In genomic region chr19:23351806-23352205, GRCh38 we compare ENCODE assay signal across 35 cellular contexts.
"Had no signal": no experiment of that assay in that cellular context is flagged by ENCODE, and none has a peak within 500 bp of the region (broad histone marks: within the 10 kb centered on the region; RNA-seq: fewer than 3 reads in every experiment).

No MANE protein-coding gene starts in this region.

- H3K4me1 Mint-ChIP-seq: activated B cell treated with CpG ODN at 0.5 μM for 24 hours; activated CD4-positive, alpha-beta T cell treated with anti-CD3 and anti-CD28 coated beads, Interleukin-2, amount 10 ng/mL, durations not matched to agents 24 days and 14 days; activated T-helper 17 cell treated with anti-CD3 and anti-CD28 coated beads, Interleukin-2, amount 50 U/mL, for 72 hours; brain had no signal

- H3K27me3 Mint-ChIP-seq: activated B cell treated with CpG ODN at 0.5 μM for 24 hours; activated CD4-positive, alpha-beta memory T cell treated with anti-CD3 and anti-CD28 coated beads for 36 hours; activated CD4-positive, alpha-beta T cell treated with anti-CD3 and anti-CD28 coated beads, Interleukin-2, amount 10 ng/mL, durations not matched to agents 24 days and 14 days; activated CD8-positive, alpha-beta T cell treated with anti-CD3 and anti-CD28 coated beads for 36 hours; activated naive CD8-positive, alpha-beta T cell treated with anti-CD3 and anti-CD28 coated beads for 36 hours; activated T-helper 17 cell treated with anti-CD3 and anti-CD28 coated beads, Interleukin-2, amount 50 U/mL, for 72 hours; central memory CD8-positive, alpha-beta T cell had no signal

- H3K4me3 Mint-ChIP-seq: activated B cell treated with CpG ODN at 0.5 μM for 24 hours; activated CD4-positive, alpha-beta memory T cell treated with anti-CD3 and anti-CD28 coated beads for 36 hours; activated CD4-positive, alpha-beta T cell treated with anti-CD3 and anti-CD28 coated beads, Interleukin-2, amount 10 ng/mL, durations not matched to agents 24 days and 14 days; activated CD8-positive, alpha-beta T cell treated with anti-CD3 and anti-CD28 coated beads for 36 hours; activated naive CD4-positive, alpha-beta T cell treated with anti-CD3 and anti-CD28 coated beads for 36 hours; activated naive CD8-positive, alpha-beta T cell treated with anti-CD3 and anti-CD28 coated beads for 36 hours; activated T-cell treated with anti-CD3 and anti-CD28 coated beads, Interleukin-2, amount 50 U/mL, for 4 hours; activated T-cell treated with anti-CD3 and anti-CD28 coated beads, Interleukin-2, amount 50 U/mL, for 72 hours; activated T-helper 1 cell treated with anti-CD3 and anti-CD28 coated beads, Interleukin-12 subunit alpha, Interleukin-12 subunit beta, Interleukin-2, Interleukin-4 antibody, amounts not matched to agents 30 ng/mL and 10 ng/mL and 1 ng/mL, durations not matched to agents 14 hours and 24 hours and 36 hours; activated T-helper 17 cell treated with anti-CD3 and anti-CD28 coated beads, Interleukin-2, amount 50 U/mL, for 72 hours; brain; central memory CD8-positive, alpha-beta T cell; T-helper 1 cell treated with Interleukin-12 subunit alpha and Interleukin-12 subunit beta and Interleukin-4 antibody, amounts not matched to agents 30 μg/mL and 1 μg/mL, for 36 hours; T-helper 2 cell treated with Interferon-gamma antibody and Interleukin-4, amounts not matched to agents 5 μg/mL and 100 μg/mL, for 36 hours had no signal

- H3K4me3 ChIP-seq: ascending aorta, cardiac muscle cell had no signal

- H3K27ac ChIP-seq: ascending aorta, cardiac muscle cell, VCaP had no signal

- DNase-seq: activated B cell treated with CpG ODN at 0.5 μM for 24 hours; activated CD4-positive, alpha-beta memory T cell treated with anti-CD3 and anti-CD28 coated beads for 36 hours; activated CD4-positive, alpha-beta T cell treated with anti-CD3 and anti-CD28 coated beads for 4 hours; activated CD4-positive, alpha-beta T cell treated with anti-CD3 and anti-CD28 coated beads, Interleukin-2, amount 10 ng/mL, durations not matched to agents 24 days and 14 days; activated CD4-positive, alpha-beta T cell treated with anti-CD3 and anti-CD28 coated beads, Interleukin-2, amount 50 U/mL, for 1 hour; activated CD4-positive, alpha-beta T cell treated with anti-CD3 and anti-CD28 coated beads, Interleukin-2, amount 50 U/mL, for 4 hours; activated CD4-positive, CD25-positive, alpha-beta regulatory T cell treated with anti-CD3 and anti-CD28 coated beads, Interleukin-2, amount 50 U/mL, for 72 hours; activated CD8-positive, alpha-beta memory T cell treated with anti-CD3 and anti-CD28 coated beads, Interleukin-2, amount 50 U/mL, for 4 hours; activated CD8-positive, alpha-beta T cell treated with anti-CD3 and anti-CD28 coated beads for 36 hours; activated effector memory CD4-positive, alpha-beta T cell treated with anti-CD3 and anti-CD28 coated beads, Interleukin-2, amount 50 U/mL, for 16 hours; activated gamma-delta T cell treated with Interleukin-2 at 50 U/mL for 16 hours; activated naive CD4-positive, alpha-beta T cell; activated naive CD4-positive, alpha-beta T cell treated with anti-CD3 and anti-CD28 coated beads for 36 hours; activated naive CD4-positive, alpha-beta T cell treated with anti-CD3 and anti-CD28 coated beads, Interleukin-2, amount 50 U/mL, for 16 hours; activated naive CD8-positive, alpha-beta T cell treated with anti-CD3 and anti-CD28 coated beads for 36 hours; activated T-cell treated with anti-CD3 and anti-CD28 coated beads for 4 hours; activated T-cell treated with anti-CD3 and anti-CD28 coated beads, Interleukin-2, amount 50 U/mL, for 1 hour; activated T-cell treated with anti-CD3 and anti-CD28 coated beads, Interleukin-2, amount 50 U/mL, for 4 hours; activated T-cell treated with anti-CD3 and anti-CD28 coated beads, Interleukin-2, amount 50 U/mL, for 72 hours; amygdala; anterior cingulate cortex; caudate nucleus; cerebellar nuclear complex; T-helper 1 cell; T-helper 2 cell; T-helper 9 cell had no signal

- H3K36me3 ChIP-seq: cardiac muscle cell had no signal

- H3K4me1 ChIP-seq: ascending aorta had no signal

- H3K27me3 ChIP-seq: ascending aorta, cardiac muscle cell had no signal

- H3K27ac Mint-ChIP-seq: activated B cell treated with CpG ODN at 0.5 μM for 24 hours; activated CD4-positive, alpha-beta memory T cell treated with anti-CD3 and anti-CD28 coated beads for 36 hours; activated CD4-positive, alpha-beta T cell treated with anti-CD3 and anti-CD28 coated beads, Interleukin-2, amount 10 ng/mL, durations not matched to agents 24 days and 14 days; activated CD8-positive, alpha-beta T cell treated with anti-CD3 and anti-CD28 coated beads for 36 hours; activated naive CD4-positive, alpha-beta T cell treated with anti-CD3 and anti-CD28 coated beads for 36 hours; activated naive CD8-positive, alpha-beta T cell treated with anti-CD3 and anti-CD28 coated beads for 36 hours; activated T-cell treated with anti-CD3 and anti-CD28 coated beads, Interleukin-2, amount 50 U/mL, for 72 hours; activated T-helper 1 cell treated with anti-CD3 and anti-CD28 coated beads, Interleukin-12 subunit alpha, Interleukin-12 subunit beta, Interleukin-2, Interleukin-4 antibody, amounts not matched to agents 30 ng/mL and 10 ng/mL and 1 ng/mL, durations not matched to agents 14 hours and 24 hours and 36 hours; activated T-helper 17 cell treated with anti-CD3 and anti-CD28 coated beads, Interleukin-2, amount 50 U/mL, for 72 hours; brain; T-helper 1 cell treated with Interleukin-12 subunit alpha and Interleukin-12 subunit beta and Interleukin-4 antibody, amounts not matched to agents 30 μg/mL and 1 μg/mL, for 36 hours; T-helper 2 cell treated with Interferon-gamma antibody and Interleukin-4, amounts not matched to agents 5 μg/mL and 100 μg/mL, for 36 hours had no signal
